7 cellular contexts compared by ENCODE assay signal in genomic region chrX:15497865-15498264, GRCh38. TPM values are rescaled to one million over a fixed set of nuclear protein-coding genes. Genes with fewer than 3 reads are reported as not detected.
DNase-seq lines count a peak whose midpoint lies in the region; ATAC-seq and TF ChIP-seq lines count a peak whose summit lies in the region.

No MANE protein-coding gene starts in this region.

- H3K79me2 ChIP-seq in smooth muscle cell (ENCODE audit: low read depth) = no peaks in the 10 kb centered on the region

- no peaks in the 10 kb centered on the region for H3K4me1 ChIP-seq in SJCRH30
- no peaks in the 10 kb centered on the region for H3K4me1 ChIP-seq in left ventricle myocardium inferior
- peaks cover under 1% of the 10 kb centered on the region for H3K4me1 ChIP-seq in smooth muscle cell (ENCODE audit: low read depth)

- H3K27me3 ChIP-seq in GM06990 (replicated peaks; ENCODE audit: control insufficient read depth, insufficient read depth, low read length) (no peaks in the 10 kb centered on the region; the same call in 1 of the 2 replicates), SJCRH30 (no peaks in the 10 kb centered on the region; the same call in 1 of the 2 replicates), left ventricle myocardium inferior (ENCODE audit: low read depth) (no peaks in the 10 kb centered on the region), smooth muscle cell (ENCODE audit: low read depth) (no peaks in the 10 kb centered on the region)

- peaks cover 4% of the 10 kb centered on the region for H3F3A ChIP-seq in smooth muscle cell (ENCODE audit: low read depth)

- peak overlapping the region; percentile 39 for H2AFZ ChIP-seq in smooth muscle cell (ENCODE audit: low read depth)

- no peak overlapping the region for H3K4me3 ChIP-seq in GM06990 (replicated peaks; ENCODE audit: low read depth, low read length)
- H3K4me3 ChIP-seq in SJCRH30 = no peak overlapping the region
- no peak overlapping the region for H3K4me3 ChIP-seq in left ventricle myocardium inferior
- no peak overlapping the region for H3K4me3 ChIP-seq in smooth muscle cell

- H3K9me3 ChIP-seq in SJCRH30 (replicated peaks) = no peaks in the 10 kb centered on the region
- no peaks in the 10 kb centered on the region for H3K9me3 ChIP-seq in left ventricle myocardium inferior (replicated peaks)
- H3K9me3 ChIP-seq in smooth muscle cell (replicated peaks; ENCODE audit: low read depth) = no peaks in the 10 kb centered on the region

- no peak overlapping the region for H3K27ac Mint-ChIP-seq in activated naive CD4-positive, alpha-beta T cell treated with anti-CD3 and anti-CD28 coated beads, Interleukin-2, amount 10 ng/mL, durations not matched to agents 7 days and 5 days

- H3K27ac ChIP-seq in SJCRH30 (no peak overlapping the region), left ventricle myocardium inferior (replicated peaks) (no peak overlapping the region), smooth muscle cell (ENCODE audit: low read depth) (no peak overlapping the region)

- peak; percentile 81 for TF ChIP-seq CTCF in GM06990 (IDR thresholded peaks at IDR 0.05; ENCODE audit: insufficient read depth, low read length, poor library complexity, severe bottlenecking)
- TF ChIP-seq CTCF in left ventricle myocardium inferior (IDR thresholded peaks at IDR 0.05; ENCODE audit: borderline replicate concordance) = peak; percentile 67
- TF ChIP-seq CTCF in smooth muscle cell (IDR thresholded peaks at IDR 0.05; ENCODE audit: borderline replicate concordance, insufficient read depth, poor library complexity, severe bottlenecking) = peak; percentile 76

- 11% methylated on average over 4 of the region's 4 CpGs for WGBS in smooth muscle cell (ENCODE audit: low lambda C conversion rate)

- H4K20me1 ChIP-seq in smooth muscle cell (ENCODE audit: low read depth) = no peaks in the 10 kb centered on the region

- no peak for ATAC-seq in HG02623 (IDR thresholded peaks at IDR 0.05; ENCODE audit: unreplicated experiment)

- no peak overlapping the region for H3K9ac ChIP-seq in smooth muscle cell (ENCODE audit: low read depth)

- H3K36me3 Mint-ChIP-seq in activated naive CD4-positive, alpha-beta T cell treated with anti-CD3 and anti-CD28 coated beads, Interleukin-2, amount 10 ng/mL, durations not matched to agents 7 days and 5 days = no peaks in the 10 kb centered on the region

- CTCF ChIA-PET in activated naive CD4-positive, alpha-beta T cell treated with anti-CD3 and anti-CD28 coated beads, Interleukin-2, amount 10 ng/mL, durations not matched to agents 7 days and 5 days (lab: Charles Lee) = no interaction called here

- no peak overlapping the region for H3K4me3 Mint-ChIP-seq in activated naive CD4-positive, alpha-beta T cell treated with anti-CD3 and anti-CD28 coated beads, Interleukin-2, amount 10 ng/mL, durations not matched to agents 7 days and 5 days

- DNase-seq in GM06990 (ENCODE audit: extremely low read depth, insufficient read length) (no peak), LHCN-M2 (ENCODE audit: low read depth) (peak; percentile 27), SJCRH30 (peak; percentile 54 to 81), left ventricle myocardium inferior (peak; percentile 16), smooth muscle cell (lab: John Stamatoyannopoulos, UW; ENCODE audit: unreplicated experiment) (peak; percentile 3)
- peak; percentile 58 for DNase-seq in activated naive CD4-positive, alpha-beta T cell treated with anti-CD3 and anti-CD28 coated beads, Interleukin-2, amount 10 ng/mL, durations not matched to agents 7 days and 5 days

- H3K36me3 ChIP-seq in GM06990 (ENCODE audit: control insufficient read depth, insufficient read depth, low read length) (no peaks in the 10 kb centered on the region), SJCRH30 (no peaks in the 10 kb centered on the region), left ventricle myocardium inferior (no peaks in the 10 kb centered on the region), smooth muscle cell (ENCODE audit: low read depth) (no peaks in the 10 kb centered on the region)

- intact Hi-C loops in left ventricle myocardium inferior (cut with micrococcal nuclease) = loop anchor here (10.0 kb wide), 1 partner anchor 67 kb away; no protein-coding TSS in a partner anchor

- no peak overlapping the region for H3K4me2 ChIP-seq in smooth muscle cell

- H3K4me1 Mint-ChIP-seq in activated naive CD4-positive, alpha-beta T cell treated with anti-CD3 and anti-CD28 coated beads, Interleukin-2, amount 10 ng/mL, durations not matched to agents 7 days and 5 days = peaks cover 8% of the 10 kb centered on the region

- peaks cover 4% of the 10 kb centered on the region for H3K27me3 Mint-ChIP-seq in activated naive CD4-positive, alpha-beta T cell treated with anti-CD3 and anti-CD28 coated beads, Interleukin-2, amount 10 ng/mL, durations not matched to agents 7 days and 5 days

- no peaks in the 10 kb centered on the region for H3K9me3 Mint-ChIP-seq in activated naive CD4-positive, alpha-beta T cell treated with anti-CD3 and anti-CD28 coated beads, Interleukin-2, amount 10 ng/mL, durations not matched to agents 7 days and 5 days

RNA-seq across cellular contexts. Expression of gene BMX, which starts 2.7 kb away (rescaled TPM):
- total RNA-seq in LHCN-M2 (2014; rRNA removed) (not detected in 2 replicates), left ventricle myocardium inferior (3.3 TPM), smooth muscle cell (not detected in 2 replicates)
- not detected for polyA plus RNA-seq in LHCN-M2 (2012)
- 0.05 and 0.08 TPM in 2 replicates for total RNA-seq in SJCRH30 (2014; rRNA removed; shearing (Covaris generic))
- not detected in 2 replicates for polyA plus RNA-seq in smooth muscle cell

RNA-seq across cellular contexts. Expression of gene PIR, which starts 4.7 kb away (rescaled TPM):
- 2.9 and 4.2 TPM in 2 replicates for total RNA-seq in LHCN-M2 (2014; rRNA removed)
- 9.2 TPM for polyA plus RNA-seq in LHCN-M2 (2012)
- 4.6 and 4.9 TPM in 2 replicates for total RNA-seq in SJCRH30 (2014; rRNA removed; shearing (Covaris generic))
- 13.0 TPM for total RNA-seq in left ventricle myocardium inferior
- 5.4 and 9.3 TPM in 2 replicates for total RNA-seq in smooth muscle cell
- 14.3 and 16.5 TPM in 2 replicates for polyA plus RNA-seq in smooth muscle cell
